In genomic region chr19:7421941-7422744, GRCh38 we compare ENCODE assay signal across 14 cellular contexts.
DNase-seq lines count a peak whose midpoint lies in the region; ATAC-seq and TF ChIP-seq lines count a peak whose summit lies in the region.
"Had no signal": no experiment of that assay in that cellular context is flagged by ENCODE, and none has a peak within 500 bp of the region (broad histone marks: within the 10 kb centered on the region; RNA-seq: fewer than 3 reads in every experiment).

No MANE protein-coding gene starts in this region.

- peaks cover 73% of the 10 kb centered on the region for H3F3A ChIP-seq in PC-9 (ENCODE audit: insufficient read depth, low read depth)

- H3K4me1 ChIP-seq in PC-9 (replicated peaks; ENCODE audit: insufficient read depth) (peaks cover 81% of the 10 kb centered on the region), hepatocyte (ENCODE audit: insufficient read depth) (peaks cover 30% of the 10 kb centered on the region), urinary bladder (ENCODE audit: insufficient read depth) (no peaks in the 10 kb centered on the region)

- CTCF ChIA-PET in PC-9 (lab: Charles Lee) = no interaction called here

- H4K20me1 ChIP-seq in PC-9 (ENCODE audit: insufficient read depth) = peaks cover 6% of the 10 kb centered on the region; the same call in 1 of the 2 replicates
- H4K20me1 ChIP-seq in hepatocyte (ENCODE audit: insufficient read depth, poor library complexity, severe bottlenecking) = peaks cover 12% of the 10 kb centered on the region

- H3K9me2 ChIP-seq in PC-9 (ENCODE audit: insufficient read depth) (no peaks in the 10 kb centered on the region), hepatocyte (replicated peaks; ENCODE audit: insufficient read depth) (no peaks in the 10 kb centered on the region)

- H3K9me3 ChIP-seq in PC-9 (ENCODE audit: insufficient read depth, low read depth) (no peaks in the 10 kb centered on the region), hepatocyte (ENCODE audit: low read depth) (no peaks in the 10 kb centered on the region)

- no peak for DNase-seq in activated naive CD8-positive, alpha-beta T cell treated with anti-CD3 and anti-CD28 coated beads for 36 hours
- DNase-seq in PC-9 (peak; percentile 56 to 93), hepatocyte (ENCODE audit: low spot score) (no peak), NCI-H2081 treated with DMSO at 0.1 percent for 48 hours (lab: John Stamatoyannopoulos, UW) (no peak), NCI-H345 treated with DMSO at 0.1 percent for 48 hours (lab: John Stamatoyannopoulos, UW; ENCODE audit: unreplicated experiment) (no peak)
- DNase-seq: activated T-cell treated with anti-CD3 and anti-CD28 coated beads for 4 hours; foreskin fibroblast; HCEC 1CT; NCI-H146; NCI-H446 treated with DMSO at 0.1 percent for 48 hours; stimulated activated naive CD8-positive, alpha-beta T cell treated with anti-CD3 and anti-CD28 coated beads, Interleukin-15, Interleukin-2, amounts not matched to agents 100 U/mL and 50 U/mL, for 24 hours had no signal

- H3K36me3 Mint-ChIP-seq in activated naive CD8-positive, alpha-beta T cell = no peaks in the 10 kb centered on the region
- H3K36me3 Mint-ChIP-seq in activated naive CD8-positive, alpha-beta T cell treated with anti-CD3 and anti-CD28 coated beads for 36 hours = peaks cover 7% of the 10 kb centered on the region

- H3K79me2 ChIP-seq in PC-9 (ENCODE audit: low read depth) (peaks cover 71% of the 10 kb centered on the region), hepatocyte (peaks cover 78% of the 10 kb centered on the region)

- H3K4me3 ChIP-seq in PC-9 = peak overlapping the region; percentile 22; the same call in 1 of the 2 replicates
- H3K4me3 ChIP-seq in hepatocyte = no peak overlapping the region
- no peak overlapping the region for H3K4me3 ChIP-seq in urinary bladder (ENCODE audit: low read depth, low read length)

- peaks cover 15% of the 10 kb centered on the region for H3K4me1 Mint-ChIP-seq in activated naive CD8-positive, alpha-beta T cell (ENCODE audit: low read depth)
- peaks cover 20% of the 10 kb centered on the region for H3K4me1 Mint-ChIP-seq in activated naive CD8-positive, alpha-beta T cell treated with anti-CD3 and anti-CD28 coated beads for 36 hours

- H3K36me3 ChIP-seq in PC-9 (ENCODE audit: low read depth) (peaks cover 5% of the 10 kb centered on the region; the same call in 1 of the 2 replicates), hepatocyte (replicated peaks; ENCODE audit: insufficient read depth, low read depth) (no peaks in the 10 kb centered on the region), urinary bladder (ENCODE audit: insufficient read depth) (no peaks in the 10 kb centered on the region)

- H3K27ac Mint-ChIP-seq in activated naive CD8-positive, alpha-beta T cell = peak overlapping the region; percentile 83
- no peak overlapping the region for H3K27ac Mint-ChIP-seq in activated naive CD8-positive, alpha-beta T cell treated with anti-CD3 and anti-CD28 coated beads for 36 hours

- H3K9me3 Mint-ChIP-seq in activated naive CD8-positive, alpha-beta T cell (ENCODE audit: low read depth) = no peaks in the 10 kb centered on the region
- no peaks in the 10 kb centered on the region for H3K9me3 Mint-ChIP-seq in activated naive CD8-positive, alpha-beta T cell treated with anti-CD3 and anti-CD28 coated beads for 36 hours

- 78% methylated on average over 17 of the region's 17 CpGs for WGBS in hepatocyte (ENCODE audit: low lambda C conversion rate, missing lambda C conversion rate)
- WGBS in urinary bladder = 86% methylated on average over 17 of the region's 17 CpGs

- no peaks in the 10 kb centered on the region for H3K27me3 Mint-ChIP-seq in activated naive CD8-positive, alpha-beta T cell
- H3K27me3 Mint-ChIP-seq in activated naive CD8-positive, alpha-beta T cell treated with anti-CD3 and anti-CD28 coated beads for 36 hours = no peaks in the 10 kb centered on the region

- no peak overlapping the region for H3K4me3 Mint-ChIP-seq in activated naive CD8-positive, alpha-beta T cell
- no peak overlapping the region for H3K4me3 Mint-ChIP-seq in activated naive CD8-positive, alpha-beta T cell treated with anti-CD3 and anti-CD28 coated beads for 36 hours

- TF ChIP-seq CTCF in PC-9 (conservative IDR thresholded peaks at IDR 0.05) = no peak
- TF ChIP-seq CTCF in hepatocyte (IDR thresholded peaks at IDR 0.05; ENCODE audit: poor library complexity) = no peak

- ATAC-seq in HG02970 (IDR thresholded peaks at IDR 0.05; ENCODE audit: low FRiP score, unreplicated experiment) = no peak
- ATAC-seq: stimulated activated naive CD8-positive, alpha-beta T cell treated with anti-CD3 and anti-CD28 coated beads, Interleukin-15, Interleukin-2, amounts not matched to agents 100 U/mL and 50 U/mL, for 24 hours had no signal

- BruUV-seq in PC-9 (replicated peaks; lab: Mats Ljungman, UMichigan) = no TSS peak

- POLR2A ChIA-PET in PC-9 (lab: Charles Lee; ENCODE audit: unreplicated experiment) = interaction anchor here (0.6 kb wide), 1 partner anchor 86 kb away, joined by 9 read pairs; no protein-coding TSS in a partner anchor

- H2AFZ ChIP-seq in PC-9 (no peak overlapping the region), hepatocyte (no peak overlapping the region)

- H3K27me3 ChIP-seq in PC-9 (ENCODE audit: insufficient read depth, low read depth) = no peaks in the 10 kb centered on the region
- H3K27me3 ChIP-seq in hepatocyte = no peaks in the 10 kb centered on the region

- intact Hi-C loops in PC-9 (cut with micrococcal nuclease; ENCODE audit: unreplicated experiment) = no loop called here

- peak overlapping the region; percentile 73 for H3K4me2 ChIP-seq in PC-9
- no peak overlapping the region for H3K4me2 ChIP-seq in hepatocyte

- H3K27ac ChIP-seq in PC-9 = peak overlapping the region; percentile 75
- peak overlapping the region; percentile 9 for H3K27ac ChIP-seq in hepatocyte
- H3K27ac ChIP-seq in urinary bladder (ENCODE audit: low read depth) = peak overlapping the region; percentile 40

Comparison
In these comparisons a context has a peak if more than half of its experiments do, and no peak if none do; other contexts are left out.
1. DNase-seq: peak in PC-9 (2 of 2); none in activated naive CD8-positive, alpha-beta T cell treated with anti-CD3 and anti-CD28 coated beads for 36 hours (single experiment), hepatocyte (single experiment), NCI-H2081 treated with DMSO at 0.1 percent for 48 hours (single experiment) and NCI-H345 treated with DMSO at 0.1 percent for 48 hours (single experiment).
2. H3K27ac ChIP-seq: peak in every context shown above with its lines; median percentile 75 in PC-9; 40 in urinary bladder; 9 in hepatocyte.